10 cellular contexts compared by ENCODE assay signal in genomic region chr2:27954261-27954673, GRCh38.
DNase-seq lines count a peak whose midpoint lies in the region; TF ChIP-seq lines count a peak whose summit lies in the region.
"Had no signal": no experiment of that assay in that cellular context is flagged by ENCODE, and none has a peak within 500 bp of the region (broad histone marks: within the 10 kb centered on the region; RNA-seq: fewer than 3 reads in every experiment).

No MANE protein-coding gene starts in this region.

- TF ChIP-seq CTCF in liver (IDR thresholded peaks at IDR 0.05; ENCODE audit: low read depth, low read length, missing input control) = no peak
- no peak for TF ChIP-seq CTCF in uterus (IDR thresholded peaks at IDR 0.05)

- H3K9ac ChIP-seq in liver (ENCODE audit: low read depth in 1 of 2, low read length in 2 of 2) (no peak overlapping the region), neuronal stem cell (ENCODE audit: low read depth, low read length, poor library complexity) (no peak overlapping the region)

- H3K27ac Mint-ChIP-seq in activated naive CD4-positive, alpha-beta T cell treated with anti-CD3 and anti-CD28 coated beads, Interleukin-2, amount 50 U/mL, for 24 hours = peak overlapping the region; percentile 59

- no peak overlapping the region for H2BK12ac ChIP-seq in neuronal stem cell (ENCODE audit: low read length)

- H4K8ac ChIP-seq in neuronal stem cell (ENCODE audit: low read depth, low read length) = no peak overlapping the region

- H3K4me1 ChIP-seq in liver (ENCODE audit: control insufficient read depth in 4 of 4, insufficient read depth in 4 of 4, low read length in 3 of 4) = peaks cover 0 to 11% (median 6%) of the 10 kb centered on the region in 4 donors
- H3K4me1 ChIP-seq in uterus = peaks cover 0 to 4% of the 10 kb centered on the region in 2 donors
- peaks cover 2 to 19% of the 10 kb centered on the region in 2 donors for H3K4me1 ChIP-seq in neuronal stem cell (ENCODE audit: control insufficient read depth in 2 of 2, insufficient read depth in 1 of 2, low read depth in 1 of 2, low read length in 2 of 2)

- H2BK15ac ChIP-seq in neuronal stem cell (ENCODE audit: low read length) = no peak overlapping the region

- WGBS in liver = 84% methylated on average over 3 of the region's 3 CpGs
- WGBS in neuronal stem cell (ENCODE audit: extremely low coverage in 2 of 2, insufficient read length in 2 of 2, insufficient replicate concordance in 1 of 2), 2 donors = no CpG with 5 or more reads among the region's 3 CpGs

- no peak overlapping the region for H3K18ac ChIP-seq in neuronal stem cell (ENCODE audit: low read length)

- TF ChIP-seq POLR2A in uterus (IDR thresholded peaks at IDR 0.05) = no peak

- H3K4ac ChIP-seq in neuronal stem cell (ENCODE audit: low read length) = no peak overlapping the region

- H3K27me3 Mint-ChIP-seq in activated naive CD4-positive, alpha-beta T cell treated with anti-CD3 and anti-CD28 coated beads, Interleukin-2, amount 50 U/mL, for 24 hours = no peaks in the 10 kb centered on the region
- H3K27me3 Mint-ChIP-seq: IgD-negative memory B cell, memory B cell had no signal

- no peak overlapping the region for H2AFZ ChIP-seq in neuronal stem cell (ENCODE audit: low read length)

- no peaks in the 10 kb centered on the region for H3K79me1 ChIP-seq in neuronal stem cell (ENCODE audit: low read depth, low read length)

- no peaks in the 10 kb centered on the region for H3K9me3 ChIP-seq in liver (ENCODE audit: control insufficient read depth in 4 of 4, low read length in 3 of 4)
- H3K9me3 ChIP-seq in uterus = no peaks in the 10 kb centered on the region
- peaks cover 0 to 6% of the 10 kb centered on the region in 2 donors for H3K9me3 ChIP-seq in neuronal stem cell (replicated peaks in 1 of 2; ENCODE audit: control insufficient read depth in 2 of 2, insufficient read depth in 1 of 2, low read depth in 1 of 2, low read length in 2 of 2)

- intact Hi-C loops in uterus (cut with DNase I; ENCODE audit: low total_unique reads) = no loop called here

- no peak for TF ChIP-seq RAD21 in liver (IDR thresholded peaks at IDR 0.05)

- no peak overlapping the region for H2BK5ac ChIP-seq in neuronal stem cell (ENCODE audit: low read length)

- no peak overlapping the region for H3K4me3 Mint-ChIP-seq in activated naive CD4-positive, alpha-beta T cell treated with anti-CD3 and anti-CD28 coated beads, Interleukin-2, amount 50 U/mL, for 24 hours
- H3K4me3 Mint-ChIP-seq: memory B cell had no signal

- no peaks in the 10 kb centered on the region for H3K36me3 ChIP-seq in liver (ENCODE audit: control insufficient read depth in 4 of 4, insufficient read depth in 3 of 4, low read depth in 1 of 4, low read length in 3 of 4)
- no peaks in the 10 kb centered on the region for H3K36me3 ChIP-seq in uterus
- H3K36me3 ChIP-seq in neuronal stem cell (replicated peaks in 1 of 2; ENCODE audit: control insufficient read depth in 2 of 2, insufficient read depth in 2 of 2, low read length in 2 of 2) = no peaks in the 10 kb centered on the region

- no peak overlapping the region for H2BK120ac ChIP-seq in neuronal stem cell (ENCODE audit: low read depth, low read length)

- H2AK5ac ChIP-seq in neuronal stem cell (ENCODE audit: low read depth, low read length) = no peak overlapping the region

- H3K4me1 Mint-ChIP-seq in activated naive CD4-positive, alpha-beta T cell treated with anti-CD3 and anti-CD28 coated beads, Interleukin-2, amount 50 U/mL, for 24 hours = peaks cover 79% of the 10 kb centered on the region

- no peaks in the 10 kb centered on the region for H3K9me3 Mint-ChIP-seq in activated naive CD4-positive, alpha-beta T cell treated with anti-CD3 and anti-CD28 coated beads, Interleukin-2, amount 50 U/mL, for 24 hours
- H3K9me3 Mint-ChIP-seq: IgD-negative memory B cell had no signal

- H4K91ac ChIP-seq in neuronal stem cell (ENCODE audit: low read depth, low read length, poor library complexity) = no peak overlapping the region

- H3K27ac ChIP-seq in liver (ENCODE audit: low read depth in 1 of 2, low read length in 2 of 2) (peak overlapping the region; percentile 6 to 28), uterus (peak overlapping the region; percentile 73 to 85), neuronal stem cell (replicated peaks; ENCODE audit: low read length) (no peak overlapping the region)

- H3K27me3 ChIP-seq in liver (ENCODE audit: control insufficient read depth in 4 of 4, insufficient read depth in 4 of 4, low read length in 3 of 4) (no peaks in the 10 kb centered on the region), uterus (no peaks in the 10 kb centered on the region), neuronal stem cell (ENCODE audit: control insufficient read depth in 3 of 3, insufficient read depth in 3 of 3, low read depth in 1 of 3, low read length in 3 of 3) (no peaks in the 10 kb centered on the region)

- no peak overlapping the region for H3K4me2 ChIP-seq in neuronal stem cell (ENCODE audit: insufficient read depth, low read length, poor library complexity, severe bottlenecking)

- no peak for DNase-seq in activated naive CD4-positive, alpha-beta T cell treated with Interleukin-2 at 50 U/mL for 16 hours
- DNase-seq in astrocyte of the hippocampus (ENCODE audit: low read depth, low spot score) (peak; percentile 74), uterus (no peak), neuronal stem cell (ENCODE audit: low spot score) (no peak), D341Med (ENCODE audit: low spot score) (no peak)
- no peak for DNase-seq in stimulated activated CD4-positive, alpha-beta T cell treated with anti-CD3 and anti-CD28 coated beads, Interleukin-1b, Interleukin-23, amount 100 ng/mL, for 48 hours

- H3K36me3 Mint-ChIP-seq in activated naive CD4-positive, alpha-beta T cell treated with anti-CD3 and anti-CD28 coated beads, Interleukin-2, amount 50 U/mL, for 24 hours = peaks cover 12% of the 10 kb centered on the region

- no peak overlapping the region for H3K14ac ChIP-seq in neuronal stem cell (ENCODE audit: low read length)

- no peak overlapping the region for H3K4me3 ChIP-seq in liver (ENCODE audit: low read depth in 1 of 3, low read length in 3 of 3)
- no peak overlapping the region for H3K4me3 ChIP-seq in uterus
- no peak overlapping the region for H3K4me3 ChIP-seq in neuronal stem cell (ENCODE audit: low read length in 2 of 2)

- no peak overlapping the region for H3K23ac ChIP-seq in neuronal stem cell (ENCODE audit: low read depth, low read length, poor library complexity)

TF ChIP-seq in liver, 16 proteins besides CTCF, POLR2A, EP300 and RAD21:
- TF ChIP-seq ATF3 (IDR thresholded peaks at IDR 0.05) (no peak), HNF4G (IDR thresholded peaks at IDR 0.05) (no peak), NR2F2 (IDR thresholded peaks at IDR 0.05) (no peak), HNF4A (conservative IDR thresholded peaks at IDR 0.05) (no peak), ZBTB33 (IDR thresholded peaks at IDR 0.05) (no peak), MAX (IDR thresholded peaks at IDR 0.05) (no peak), SP1 (IDR thresholded peaks at IDR 0.05) (no peak), YY1 (IDR thresholded peaks at IDR 0.05) (no peak)
TF ChIP-seq in liver: peak in this region for 0.
